In genomic region chr4:127622923-127623754, GRCh38 we compare ENCODE assay signal across 1 cellular context.
A peak's percentile ranks its signal among the peaks of the same experiment; 100 is the strongest.
TF ChIP-seq lines count a peak whose summit lies in the region.

No MANE protein-coding gene starts in this region.

TF ChIP-seq in HepG2, 621 proteins besides CTCF, POLR2A, EP300 and RAD21 (continued from another document):
- TF ChIP-seq ATF2 (CRISPR knock-in tag; IDR thresholded peaks at IDR 0.05), result no peak
- peak; percentile 57 for TF ChIP-seq ZNF350 (CRISPR knock-in tag; IDR thresholded peaks at IDR 0.05; ENCODE audit: borderline replicate concordance, low read depth)
- no peak for TF ChIP-seq SCMH1 (CRISPR knock-in tag; IDR thresholded peaks at IDR 0.05; ENCODE audit: borderline replicate concordance)
- TF ChIP-seq MIXL1 (CRISPR knock-in tag; IDR thresholded peaks at IDR 0.05), result no peak
- peak; percentile 23 to 38; a peak in 1 of 4 replicates for TF ChIP-seq HMGXB4 (CRISPR knock-in tag; IDR thresholded peaks at IDR 0.05; ENCODE audit: borderline replicate concordance in 1 of 2, low read depth in 1 of 2)
- no peak for TF ChIP-seq HDAC1 (CRISPR knock-in tag; IDR thresholded peaks at IDR 0.05)
- no peak for TF ChIP-seq ZFP82 (CRISPR knock-in tag; IDR thresholded peaks at IDR 0.05; ENCODE audit: borderline replicate concordance)
- TF ChIP-seq MTERF4 (CRISPR knock-in tag; IDR thresholded peaks at IDR 0.05), result 0 out of 2 replicates have a peak, but pooled peaks have one; percentile 58
- TF ChIP-seq ZHX2 (IDR thresholded peaks at IDR 0.05; ENCODE audit: low read depth), result no peak
- no peak for TF ChIP-seq ZHX2 (CRISPR knock-in tag; IDR thresholded peaks at IDR 0.05; ENCODE audit: borderline replicate concordance)
- no peak for TF ChIP-seq JDP2 (CRISPR knock-in tag; IDR thresholded peaks at IDR 0.05; ENCODE audit: borderline replicate concordance)
- peak; percentile 36; the same call in 1 of the 2 replicates for TF ChIP-seq KMT2A (CRISPR knock-in tag; IDR thresholded peaks at IDR 0.05)
- peak; percentile 47; the same call in 1 of the 2 replicates for TF ChIP-seq ZNF230 (CRISPR knock-in tag; IDR thresholded peaks at IDR 0.05)
- TF ChIP-seq, protein P1, sequence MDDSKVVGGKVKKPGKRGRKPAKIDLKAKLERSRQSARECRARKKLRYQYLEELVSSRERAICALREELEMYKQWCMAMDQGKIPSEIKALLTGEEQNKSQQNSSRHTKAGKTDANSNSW (CRISPR knock-in tag; IDR thresholded peaks at IDR 0.05; ENCODE audit: borderline replicate concordance), result 0 out of 2 replicates have a peak, but pooled peaks have one; percentile 41
- TF ChIP-seq, protein P2, sequence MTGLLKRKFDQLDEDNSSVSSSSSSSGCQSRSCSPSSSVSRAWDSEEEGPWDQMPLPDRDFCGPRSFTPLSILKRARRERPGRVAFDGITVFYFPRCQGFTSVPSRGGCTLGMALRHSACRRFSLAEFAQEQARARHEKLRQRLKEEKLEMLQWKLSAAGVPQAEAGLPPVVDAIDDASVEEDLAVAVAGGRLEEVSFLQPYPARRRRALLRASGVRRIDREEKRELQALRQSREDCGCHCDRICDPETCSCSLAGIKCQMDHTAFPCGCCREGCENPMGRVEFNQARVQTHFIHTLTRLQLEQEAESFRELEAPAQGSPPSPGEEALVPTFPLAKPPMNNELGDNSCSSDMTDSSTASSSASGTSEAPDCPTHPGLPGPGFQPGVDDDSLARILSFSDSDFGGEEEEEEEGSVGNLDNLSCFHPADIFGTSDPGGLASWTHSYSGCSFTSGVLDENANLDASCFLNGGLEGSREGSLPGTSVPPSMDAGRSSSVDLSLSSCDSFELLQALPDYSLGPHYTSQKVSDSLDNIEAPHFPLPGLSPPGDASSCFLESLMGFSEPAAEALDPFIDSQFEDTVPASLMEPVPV (CRISPR knock-in tag; IDR thresholded peaks at IDR 0.05), result 0 out of 2 replicates have a peak, but pooled peaks have one; percentile 68
- TF ChIP-seq FOXA3 (CRISPR knock-in tag; IDR thresholded peaks at IDR 0.05), result no peak
- 0 out of 2 replicates have a peak, but pooled peaks have one; percentile 18 for TF ChIP-seq HDAC2 (CRISPR knock-in tag; IDR thresholded peaks at IDR 0.05)
